ENCODE assay signal across 6 cellular contexts in the genomic region with DNA sequence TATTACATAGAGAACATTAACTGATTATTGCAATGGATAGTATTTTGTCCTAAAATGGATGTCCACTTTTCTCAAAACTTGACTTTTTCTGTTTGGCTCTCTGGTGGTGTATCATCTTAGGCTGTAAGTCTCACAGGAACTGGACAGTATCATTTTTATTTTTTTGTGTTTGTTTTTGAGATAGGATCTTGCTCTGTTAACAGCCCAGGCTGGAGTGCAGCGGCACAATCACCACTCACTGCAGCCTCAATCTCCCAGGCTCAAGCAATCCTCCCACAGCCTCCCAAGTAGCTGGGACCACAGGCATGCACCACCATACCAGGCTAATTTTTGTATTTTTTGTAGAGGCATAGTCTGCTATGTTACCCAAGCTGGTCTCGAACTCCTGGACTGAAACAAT.
"Had no signal": no experiment of that assay in that cellular context is flagged by ENCODE, and none has a peak within 500 bp of the region (broad histone marks: within the 10 kb centered on the region; RNA-seq: fewer than 3 reads in every experiment).

No MANE protein-coding gene starts in this region.

- ATAC-seq: GM23338, HCT116, HepG2 had no signal

- DNase-seq: H7, HFFc6 had no signal

- H3K27ac ChIP-seq: HL-60 had no signal
